12 cellular contexts compared by ENCODE assay signal in genomic region chr12:4293299-4293941, GRCh38. TPM values are rescaled to one million over a fixed set of nuclear protein-coding genes. Genes with fewer than 3 reads are reported as not detected.
A peak's percentile ranks its signal among the peaks of the same experiment; 100 is the strongest.
DNase-seq lines count a peak whose midpoint lies in the region; ATAC-seq and TF ChIP-seq lines count a peak whose summit lies in the region.
"Had no signal": no experiment of that assay in that cellular context is flagged by ENCODE, and none has a peak within 500 bp of the region (broad histone marks: within the 10 kb centered on the region; RNA-seq: fewer than 3 reads in every experiment).

No MANE protein-coding gene starts in this region.

- no peak overlapping the region for H4K12ac ChIP-seq in trophoblast cell (ENCODE audit: low read depth, low read length)

- peak; percentile 30 for DNase-seq in Daoy (ENCODE audit: low read depth)
- peak; percentile 28 for DNase-seq in activated CD4-positive, alpha-beta T cell treated with anti-CD3 and anti-CD28 coated beads, Interleukin-2, amount 10 ng/mL, durations not matched to agents 7 days and 5 days
- peak in 3 of 10 donors; percentile 36 to 45 (median 38) for DNase-seq in dorsolateral prefrontal cortex
- DNase-seq in trophoblast cell, result no peak
- no peak for DNase-seq in midbrain (lab: John Stamatoyannopoulos, UW)
- DNase-seq: NCI-H2171 treated with DMSO at 0.1 percent for 48 hours, SIG-M5 had no signal

- no peaks in the 10 kb centered on the region for H3K9me3 Mint-ChIP-seq in activated CD4-positive, alpha-beta T cell treated with anti-CD3 and anti-CD28 coated beads, Interleukin-2, amount 10 ng/mL, durations not matched to agents 7 days and 5 days
- H3K9me3 Mint-ChIP-seq: IgD-negative memory B cell had no signal

- no peak overlapping the region for H3K23ac ChIP-seq in trophoblast cell (ENCODE audit: low read length)

- H2AFZ ChIP-seq in trophoblast cell (ENCODE audit: insufficient read depth, low read length, poor library complexity), result no peak overlapping the region

- H4K8ac ChIP-seq in trophoblast cell (ENCODE audit: low read depth, low read length), result no peak overlapping the region

- peaks cover 3% of the 10 kb centered on the region for H3K79me2 ChIP-seq in trophoblast cell (ENCODE audit: control insufficient read depth, insufficient read depth, low read length, poor library complexity)

- TF ChIP-seq CTCF in dorsolateral prefrontal cortex (IDR thresholded peaks at IDR 0.05 in 54 of 56, conservative IDR thresholded peaks at IDR 0.05 in 2 of 56; ENCODE audit: low read depth in 1 of 56, partially characterized antibody in 56 of 56), result no peak

- peak overlapping the region in 25 of 59 donors; percentile 1 to 38 (median 18) for H3K4me3 ChIP-seq in dorsolateral prefrontal cortex
- H3K4me3 ChIP-seq in trophoblast cell (ENCODE audit: low read depth, low read length), result peak overlapping the region; percentile 13

- H3K4me2 ChIP-seq in trophoblast cell (ENCODE audit: low read length), result no peak overlapping the region

- H2BK12ac ChIP-seq in trophoblast cell (ENCODE audit: low read length), result no peak overlapping the region

- peaks cover 77% of the 10 kb centered on the region for H3K36me3 Mint-ChIP-seq in activated CD4-positive, alpha-beta T cell treated with anti-CD3 and anti-CD28 coated beads, Interleukin-2, amount 10 ng/mL, durations not matched to agents 7 days and 5 days (ENCODE audit: low read depth)

- ATAC-seq in HG03442 (IDR thresholded peaks at IDR 0.05; ENCODE audit: unreplicated experiment) (no peak), HG02642 (IDR thresholded peaks at IDR 0.05; ENCODE audit: poor library complexity, unreplicated experiment) (no peak), GM18505 (IDR thresholded peaks at IDR 0.05; ENCODE audit: unreplicated experiment) (no peak)

- peaks cover 4% of the 10 kb centered on the region for H3K79me1 ChIP-seq in trophoblast cell (ENCODE audit: low read length)

- H3K14ac ChIP-seq in trophoblast cell (ENCODE audit: low read length), result no peak overlapping the region

- H3K9ac ChIP-seq in trophoblast cell (ENCODE audit: low read length), result no peak overlapping the region

- WGBS in trophoblast cell (ENCODE audit: extremely low coverage, insufficient coverage, insufficient read length), result no CpG with 5 or more reads among the region's 14 CpGs

- H3K4me1 ChIP-seq in trophoblast cell (ENCODE audit: control insufficient read depth in 1 of 2, insufficient read depth in 2 of 2, low read length in 2 of 2), result peaks cover 16 to 19% of the 10 kb centered on the region in 2 experiments

- no peaks in the 10 kb centered on the region for H3K9me3 ChIP-seq in trophoblast cell (ENCODE audit: insufficient read depth, low read depth, low read length)

- H2BK5ac ChIP-seq in trophoblast cell (ENCODE audit: low read depth, low read length, poor library complexity), result no peak overlapping the region

- no peak for TF ChIP-seq POLR2A in GM18505 (IDR thresholded peaks at IDR 0.05; ENCODE audit: borderline replicate concordance, extremely low read depth, insufficient read depth, insufficient read length)

- CTCF ChIA-PET in activated CD4-positive, alpha-beta T cell treated with anti-CD3 and anti-CD28 coated beads, Interleukin-2, amount 10 ng/mL, durations not matched to agents 7 days and 5 days (lab: Charles Lee), result interaction anchor here (3.1 kb wide), 1 partner anchor 17 kb away, joined by 16 read pairs; no protein-coding TSS in a partner anchor

- peaks cover 0 to 68% (median 0%) of the 10 kb centered on the region in 45 donors for H3K27me3 ChIP-seq in dorsolateral prefrontal cortex
- H3K27me3 ChIP-seq in trophoblast cell (ENCODE audit: insufficient read depth, low read length), result no peaks in the 10 kb centered on the region

- peak overlapping the region; percentile 35 for H3K4me3 Mint-ChIP-seq in activated CD4-positive, alpha-beta T cell treated with anti-CD3 and anti-CD28 coated beads, Interleukin-2, amount 10 ng/mL, durations not matched to agents 7 days and 5 days
- H3K4me3 Mint-ChIP-seq: IgD-negative memory B cell had no signal

- POLR2A ChIA-PET in activated CD4-positive, alpha-beta T cell treated with anti-CD3 and anti-CD28 coated beads, Interleukin-2, amount 10 ng/mL, durations not matched to agents 7 days and 5 days (lab: Charles Lee), result interaction anchor here (0.9 to 1.1 kb wide), 2 partner anchors 10 to 16 kb away, joined by 3 read pairs; no protein-coding TSS in a partner anchor

- no peak overlapping the region for H3K4ac ChIP-seq in trophoblast cell (ENCODE audit: low read depth, low read length)

- H3K18ac ChIP-seq in trophoblast cell (ENCODE audit: low read length), result no peak overlapping the region

- H3K27ac ChIP-seq in dorsolateral prefrontal cortex, result peak overlapping the region in 33 of 59 donors; percentile 1 to 69 (median 45)
- H3K27ac ChIP-seq in trophoblast cell (ENCODE audit: low read depth, low read length), result no peak overlapping the region
- H3K27ac ChIP-seq: C4-2B had no signal

- no peak overlapping the region for H2AK5ac ChIP-seq in trophoblast cell (ENCODE audit: low read length)

- peaks cover 65 to 81% of the 10 kb centered on the region in 2 experiments for H3K36me3 ChIP-seq in trophoblast cell (ENCODE audit: control insufficient read depth in 1 of 2, insufficient read depth in 2 of 2, low read length in 2 of 2)

- peaks cover 76% of the 10 kb centered on the region for H3K4me1 Mint-ChIP-seq in activated CD4-positive, alpha-beta T cell treated with anti-CD3 and anti-CD28 coated beads, Interleukin-2, amount 10 ng/mL, durations not matched to agents 7 days and 5 days

- peak overlapping the region; percentile 86 for H3K27ac Mint-ChIP-seq in activated CD4-positive, alpha-beta T cell treated with anti-CD3 and anti-CD28 coated beads, Interleukin-2, amount 10 ng/mL, durations not matched to agents 7 days and 5 days

- no peak overlapping the region for H4K91ac ChIP-seq in trophoblast cell (ENCODE audit: low read depth, low read length)

- H2BK120ac ChIP-seq in trophoblast cell (ENCODE audit: insufficient read depth, low read length, poor library complexity), result no peak overlapping the region

- intact Hi-C loops in dorsolateral prefrontal cortex (cut with DNase I), result no loop called here

- no peaks in the 10 kb centered on the region for H3K27me3 Mint-ChIP-seq in activated CD4-positive, alpha-beta T cell treated with anti-CD3 and anti-CD28 coated beads, Interleukin-2, amount 10 ng/mL, durations not matched to agents 7 days and 5 days
- H3K27me3 Mint-ChIP-seq: IgD-negative memory B cell had no signal

RNA-seq across cellular contexts. Expression of gene CCND2, which starts 19.9 kb away (rescaled TPM):
- total RNA-seq in Daoy (2014; rRNA removed; shearing (Covaris generic)), result 44.1 and 49.5 TPM in 2 replicates
- total RNA-seq in activated CD4-positive, alpha-beta T cell treated with anti-CD3 and anti-CD28 coated beads, Interleukin-2, amount 10 ng/mL, durations not matched to agents 7 days and 5 days, result 100 to 1,000 TPM; 290 to 332 TPM
- total RNA-seq in dorsolateral prefrontal cortex, result 100 to 1,000 TPM in 100 of 120 experiments, 10 to 100 TPM in 20; 42.3 to 172 (median 122) TPM
- 133 TPM in 2 replicates for polyA plus RNA-seq in trophoblast cell (2013)

RNA-seq across cellular contexts. Expression of gene TIGAR, which starts 27.6 kb away (rescaled TPM):
- total RNA-seq in Daoy (2014; rRNA removed; shearing (Covaris generic)), result 9.7 and 15.8 TPM in 2 replicates
- total RNA-seq in activated CD4-positive, alpha-beta T cell treated with anti-CD3 and anti-CD28 coated beads, Interleukin-2, amount 10 ng/mL, durations not matched to agents 7 days and 5 days, result 10 to 100 TPM; 11.0 to 14.4 TPM
- total RNA-seq in dorsolateral prefrontal cortex, result 10 to 100 TPM in 108 of 120 experiments, 1 to 10 TPM in 12; 6.8 to 24.9 (median 15.4) TPM
- polyA plus RNA-seq in trophoblast cell (2013), result 22.8 and 24.9 TPM in 2 replicates

Comparison
In these comparisons a context has a peak if more than half of its experiments do, and no peak if none do; other contexts are left out.
1. DNase-seq: peak in Daoy (single experiment) and activated CD4-positive, alpha-beta T cell treated with anti-CD3 and anti-CD28 coated beads, Interleukin-2, amount 10 ng/mL, durations not matched to agents 7 days and 5 days (single experiment); none in trophoblast cell (0 of 2) and midbrain (single experiment).